In the genomic region with DNA sequence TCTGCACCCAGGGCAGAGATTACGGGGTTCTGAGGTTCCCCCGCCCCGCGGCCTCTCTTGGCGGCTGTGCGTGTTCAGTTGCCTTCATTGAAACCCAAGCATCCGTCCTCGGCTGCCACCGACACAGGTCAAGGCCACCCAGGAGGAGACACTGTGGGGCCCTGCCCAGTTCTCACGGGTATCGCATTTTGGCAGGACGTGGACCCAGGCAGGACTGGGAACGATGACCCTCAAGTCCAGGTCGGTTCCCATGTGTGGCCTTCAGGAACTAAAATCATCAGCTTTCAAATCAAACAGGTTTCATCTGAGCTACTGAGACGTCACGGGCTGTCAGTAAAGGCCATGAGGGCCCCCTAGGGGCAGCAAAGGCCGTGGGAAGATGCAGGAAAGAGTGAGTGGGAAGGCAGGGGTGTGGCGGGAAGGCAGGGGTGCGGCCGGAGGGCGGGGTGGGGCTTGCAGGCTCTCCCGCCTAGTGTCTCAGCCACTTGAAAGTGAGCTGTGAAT, we compare ENCODE assay signal across 8 cellular contexts. TPM values are rescaled to one million over a fixed set of nuclear protein-coding genes. Genes with fewer than 3 reads are reported as not detected.
DNase-seq lines count a peak whose midpoint lies in the region; ATAC-seq and TF ChIP-seq lines count a peak whose summit lies in the region.

No MANE protein-coding gene starts in this region.

- no peaks in the 10 kb centered on the region for H3K9me3 Mint-ChIP-seq in activated naive CD8-positive, alpha-beta T cell treated with anti-CD3 and anti-CD28 coated beads for 36 hours
- H3K9me3 Mint-ChIP-seq in progenitor cell of endocrine pancreas (ENCODE audit: low read depth) = no peaks in the 10 kb centered on the region

- peaks cover 2% of the 10 kb centered on the region for H3K36me3 Mint-ChIP-seq in activated naive CD8-positive, alpha-beta T cell treated with anti-CD3 and anti-CD28 coated beads for 36 hours
- H3K36me3 Mint-ChIP-seq in progenitor cell of endocrine pancreas (ENCODE audit: insufficient read depth) = no peaks in the 10 kb centered on the region

- H3K27ac Mint-ChIP-seq in activated naive CD8-positive, alpha-beta T cell treated with anti-CD3 and anti-CD28 coated beads for 36 hours = no peak overlapping the region
- H3K27ac Mint-ChIP-seq in progenitor cell of endocrine pancreas = no peak overlapping the region

- TF ChIP-seq RAD21 in Ishikawa (IDR thresholded peaks at IDR 0.05; ENCODE audit: low read depth) = peak; percentile 42

- H3K4me3 Mint-ChIP-seq in activated naive CD8-positive, alpha-beta T cell treated with anti-CD3 and anti-CD28 coated beads for 36 hours = no peak overlapping the region
- no peak overlapping the region for H3K4me3 Mint-ChIP-seq in progenitor cell of endocrine pancreas (ENCODE audit: low read depth)

- DNase-seq in DMS53 (lab: John Stamatoyannopoulos, UW) = peak; percentile 45
- no peak for DNase-seq in DMS53 treated with DMSO at 0.1 percent for 48 hours (lab: John Stamatoyannopoulos, UW; ENCODE audit: unreplicated experiment)
- peak; percentile 49 for DNase-seq in activated naive CD8-positive, alpha-beta T cell treated with anti-CD3 and anti-CD28 coated beads for 36 hours
- DNase-seq in progenitor cell of endocrine pancreas (ENCODE audit: low spot score, unreplicated experiment) = no peak
- DNase-seq in germinal center (ENCODE audit: low spot score) = no peak
- no peak for DNase-seq in left cardiac atrium

- peaks cover 7% of the 10 kb centered on the region for H3K27me3 Mint-ChIP-seq in activated naive CD8-positive, alpha-beta T cell treated with anti-CD3 and anti-CD28 coated beads for 36 hours
- H3K27me3 Mint-ChIP-seq in progenitor cell of endocrine pancreas = peaks cover 18% of the 10 kb centered on the region

- peaks cover 26% of the 10 kb centered on the region for H3K4me1 Mint-ChIP-seq in activated naive CD8-positive, alpha-beta T cell treated with anti-CD3 and anti-CD28 coated beads for 36 hours
- peaks cover 1% of the 10 kb centered on the region for H3K4me1 Mint-ChIP-seq in progenitor cell of endocrine pancreas (ENCODE audit: low read depth)

- TF ChIP-seq CTCF in progenitor cell of endocrine pancreas (IDR thresholded peaks at IDR 0.05; ENCODE audit: unreplicated experiment) = peak; percentile 20

- TF ChIP-seq EP300 in Ishikawa (IDR thresholded peaks at IDR 0.05; ENCODE audit: borderline replicate concordance) = no peak

- intact Hi-C loops in left cardiac atrium (cut with DNase I) = no loop called here

- ATAC-seq in GM18498 (IDR thresholded peaks at IDR 0.05; ENCODE audit: unreplicated experiment) (no peak), left cardiac atrium (no peak)

TF ChIP-seq in Ishikawa, 13 proteins besides CTCF, POLR2A, EP300 and RAD21:
- no peak for TF ChIP-seq CREB1 (IDR thresholded peaks at IDR 0.05; ENCODE audit: low read depth)
- no peak for TF ChIP-seq EGR1 (IDR thresholded peaks at IDR 0.05)
- TF ChIP-seq, protein P1, sequence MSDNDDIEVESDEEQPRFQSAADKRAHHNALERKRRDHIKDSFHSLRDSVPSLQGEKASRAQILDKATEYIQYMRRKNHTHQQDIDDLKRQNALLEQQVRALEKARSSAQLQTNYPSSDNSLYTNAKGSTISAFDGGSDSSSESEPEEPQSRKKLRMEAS (IDR thresholded peaks at IDR 0.05) = no peak
- TF ChIP-seq NFIC (IDR thresholded peaks at IDR 0.05) = no peak
- TF ChIP-seq TEAD4 (IDR thresholded peaks at IDR 0.05) = no peak
- TF ChIP-seq TCF12 (IDR thresholded peaks at IDR 0.05; ENCODE audit: low read depth) = no peak
- TF ChIP-seq FOXM1 (IDR thresholded peaks at IDR 0.05; ENCODE audit: borderline replicate concordance, low read depth) = no peak
- TF ChIP-seq, protein P2, sequence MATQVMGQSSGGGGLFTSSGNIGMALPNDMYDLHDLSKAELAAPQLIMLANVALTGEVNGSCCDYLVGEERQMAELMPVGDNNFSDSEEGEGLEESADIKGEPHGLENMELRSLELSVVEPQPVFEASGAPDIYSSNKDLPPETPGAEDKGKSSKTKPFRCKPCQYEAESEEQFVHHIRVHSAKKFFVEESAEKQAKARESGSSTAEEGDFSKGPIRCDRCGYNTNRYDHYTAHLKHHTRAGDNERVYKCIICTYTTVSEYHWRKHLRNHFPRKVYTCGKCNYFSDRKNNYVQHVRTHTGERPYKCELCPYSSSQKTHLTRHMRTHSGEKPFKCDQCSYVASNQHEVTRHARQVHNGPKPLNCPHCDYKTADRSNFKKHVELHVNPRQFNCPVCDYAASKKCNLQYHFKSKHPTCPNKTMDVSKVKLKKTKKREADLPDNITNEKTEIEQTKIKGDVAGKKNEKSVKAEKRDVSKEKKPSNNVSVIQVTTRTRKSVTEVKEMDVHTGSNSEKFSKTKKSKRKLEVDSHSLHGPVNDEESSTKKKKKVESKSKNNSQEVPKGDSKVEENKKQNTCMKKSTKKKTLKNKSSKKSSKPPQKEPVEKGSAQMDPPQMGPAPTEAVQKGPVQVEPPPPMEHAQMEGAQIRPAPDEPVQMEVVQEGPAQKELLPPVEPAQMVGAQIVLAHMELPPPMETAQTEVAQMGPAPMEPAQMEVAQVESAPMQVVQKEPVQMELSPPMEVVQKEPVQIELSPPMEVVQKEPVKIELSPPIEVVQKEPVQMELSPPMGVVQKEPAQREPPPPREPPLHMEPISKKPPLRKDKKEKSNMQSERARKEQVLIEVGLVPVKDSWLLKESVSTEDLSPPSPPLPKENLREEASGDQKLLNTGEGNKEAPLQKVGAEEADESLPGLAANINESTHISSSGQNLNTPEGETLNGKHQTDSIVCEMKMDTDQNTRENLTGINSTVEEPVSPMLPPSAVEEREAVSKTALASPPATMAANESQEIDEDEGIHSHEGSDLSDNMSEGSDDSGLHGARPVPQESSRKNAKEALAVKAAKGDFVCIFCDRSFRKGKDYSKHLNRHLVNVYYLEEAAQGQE (IDR thresholded peaks at IDR 0.05; ENCODE audit: low read depth) = no peak
- TF ChIP-seq CEBPB (IDR thresholded peaks at IDR 0.05) = no peak
- TF ChIP-seq ZBTB7A (IDR thresholded peaks at IDR 0.05; ENCODE audit: low read depth) = no peak

RNA-seq across cellular contexts. Expression of a gene that starts 7.0 kb away (rescaled TPM):
- total RNA-seq in activated naive CD8-positive, alpha-beta T cell treated with anti-CD3 and anti-CD28 coated beads for 36 hours = 10 to 100 TPM; 51.0 to 53.1 TPM
- total RNA-seq in progenitor cell of endocrine pancreas = 25.3 and 26.9 TPM in 2 replicates
- total RNA-seq in left cardiac atrium = 10 to 100 TPM; 13.2 to 14.0 TPM

RNA-seq across cellular contexts. Expression of a gene that starts 49.8 kb away (rescaled TPM):
- 10 to 100 TPM in 1 of 2 experiments, 1 to 10 TPM in 1; 8.8 to 11.1 TPM for total RNA-seq in activated naive CD8-positive, alpha-beta T cell treated with anti-CD3 and anti-CD28 coated beads for 36 hours
- total RNA-seq in progenitor cell of endocrine pancreas = 11.5 and 11.9 TPM in 2 replicates
- 1 to 10 TPM; 4.0 to 4.1 TPM for total RNA-seq in left cardiac atrium

RNA-seq across cellular contexts. Expression of a gene that starts 50.1 kb away (rescaled TPM):
- total RNA-seq in activated naive CD8-positive, alpha-beta T cell treated with anti-CD3 and anti-CD28 coated beads for 36 hours = 10 to 100 TPM; 28.8 to 40.1 TPM
- total RNA-seq in progenitor cell of endocrine pancreas (43.8 and 47.7 TPM in 2 replicates), left cardiac atrium (10 to 100 TPM; 28.6 to 37.5 TPM)

Comparison
In these comparisons a context has a peak if more than half of its experiments do, and no peak if none do; other contexts are left out.
1. DNase-seq: peak in DMS53 (single experiment) and activated naive CD8-positive, alpha-beta T cell treated with anti-CD3 and anti-CD28 coated beads for 36 hours (single experiment); none in DMS53 treated with DMSO at 0.1 percent for 48 hours (single experiment), progenitor cell of endocrine pancreas (single experiment), germinal center (single experiment) and left cardiac atrium (single experiment).